1 cellular context compared by ENCODE assay signal in the genomic region with DNA sequence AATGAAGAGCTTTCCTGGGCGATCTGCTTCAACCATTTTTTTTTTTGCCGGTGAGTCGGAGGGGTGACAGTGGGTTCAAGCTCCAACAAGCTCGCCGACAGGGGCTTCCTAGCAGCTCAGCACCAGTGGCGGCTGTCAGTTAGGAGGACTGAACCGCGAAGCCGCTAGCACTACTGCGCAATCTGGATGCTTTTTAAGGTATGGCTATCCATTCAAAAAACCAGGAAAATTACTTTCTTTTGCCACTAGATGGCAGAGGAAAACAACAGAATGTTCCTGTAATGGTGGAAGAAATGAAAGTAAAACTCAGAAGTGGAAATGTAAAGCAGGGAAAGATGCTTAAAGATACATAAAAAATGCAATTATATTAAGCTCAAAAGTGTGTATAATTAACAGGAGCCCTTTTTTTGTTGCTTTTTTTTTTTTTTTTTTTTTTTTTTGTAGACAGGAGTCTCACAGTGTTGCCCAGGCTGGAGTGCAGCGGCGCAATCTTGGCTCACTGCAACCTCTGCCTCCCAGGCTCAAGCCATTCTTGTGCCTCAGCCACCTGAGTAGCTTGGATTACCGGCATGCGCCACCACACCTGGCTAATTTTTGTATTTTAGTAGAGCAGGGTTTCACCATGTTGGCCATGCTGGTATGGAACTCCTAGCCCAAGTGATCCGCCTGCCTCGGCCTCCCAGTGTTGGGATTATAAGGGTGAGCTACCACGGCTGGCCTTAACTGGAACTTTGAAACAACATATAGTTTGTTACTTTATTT.
TF ChIP-seq lines count a peak whose summit lies in the region.

No MANE protein-coding gene starts in this region.

TF ChIP-seq in GM12878, 131 proteins besides CTCF, POLR2A, EP300 and RAD21:
- TF ChIP-seq, protein P1, sequence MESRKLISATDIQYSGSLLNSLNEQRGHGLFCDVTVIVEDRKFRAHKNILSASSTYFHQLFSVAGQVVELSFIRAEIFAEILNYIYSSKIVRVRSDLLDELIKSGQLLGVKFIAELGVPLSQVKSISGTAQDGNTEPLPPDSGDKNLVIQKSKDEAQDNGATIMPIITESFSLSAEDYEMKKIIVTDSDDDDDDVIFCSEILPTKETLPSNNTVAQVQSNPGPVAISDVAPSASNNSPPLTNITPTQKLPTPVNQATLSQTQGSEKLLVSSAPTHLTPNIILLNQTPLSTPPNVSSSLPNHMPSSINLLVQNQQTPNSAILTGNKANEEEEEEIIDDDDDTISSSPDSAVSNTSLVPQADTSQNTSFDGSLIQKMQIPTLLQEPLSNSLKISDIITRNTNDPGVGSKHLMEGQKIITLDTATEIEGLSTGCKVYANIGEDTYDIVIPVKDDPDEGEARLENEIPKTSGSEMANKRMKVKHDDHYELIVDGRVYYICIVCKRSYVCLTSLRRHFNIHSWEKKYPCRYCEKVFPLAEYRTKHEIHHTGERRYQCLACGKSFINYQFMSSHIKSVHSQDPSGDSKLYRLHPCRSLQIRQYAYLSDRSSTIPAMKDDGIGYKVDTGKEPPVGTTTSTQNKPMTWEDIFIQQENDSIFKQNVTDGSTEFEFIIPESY (IDR thresholded peaks at IDR 0.05): peak; percentile 96
- peak; percentile 55; the same call in 1 of the 2 replicates for TF ChIP-seq YY1 (IDR thresholded peaks at IDR 0.05; ENCODE audit: low read depth, low read length)
- TF ChIP-seq, protein P2, sequence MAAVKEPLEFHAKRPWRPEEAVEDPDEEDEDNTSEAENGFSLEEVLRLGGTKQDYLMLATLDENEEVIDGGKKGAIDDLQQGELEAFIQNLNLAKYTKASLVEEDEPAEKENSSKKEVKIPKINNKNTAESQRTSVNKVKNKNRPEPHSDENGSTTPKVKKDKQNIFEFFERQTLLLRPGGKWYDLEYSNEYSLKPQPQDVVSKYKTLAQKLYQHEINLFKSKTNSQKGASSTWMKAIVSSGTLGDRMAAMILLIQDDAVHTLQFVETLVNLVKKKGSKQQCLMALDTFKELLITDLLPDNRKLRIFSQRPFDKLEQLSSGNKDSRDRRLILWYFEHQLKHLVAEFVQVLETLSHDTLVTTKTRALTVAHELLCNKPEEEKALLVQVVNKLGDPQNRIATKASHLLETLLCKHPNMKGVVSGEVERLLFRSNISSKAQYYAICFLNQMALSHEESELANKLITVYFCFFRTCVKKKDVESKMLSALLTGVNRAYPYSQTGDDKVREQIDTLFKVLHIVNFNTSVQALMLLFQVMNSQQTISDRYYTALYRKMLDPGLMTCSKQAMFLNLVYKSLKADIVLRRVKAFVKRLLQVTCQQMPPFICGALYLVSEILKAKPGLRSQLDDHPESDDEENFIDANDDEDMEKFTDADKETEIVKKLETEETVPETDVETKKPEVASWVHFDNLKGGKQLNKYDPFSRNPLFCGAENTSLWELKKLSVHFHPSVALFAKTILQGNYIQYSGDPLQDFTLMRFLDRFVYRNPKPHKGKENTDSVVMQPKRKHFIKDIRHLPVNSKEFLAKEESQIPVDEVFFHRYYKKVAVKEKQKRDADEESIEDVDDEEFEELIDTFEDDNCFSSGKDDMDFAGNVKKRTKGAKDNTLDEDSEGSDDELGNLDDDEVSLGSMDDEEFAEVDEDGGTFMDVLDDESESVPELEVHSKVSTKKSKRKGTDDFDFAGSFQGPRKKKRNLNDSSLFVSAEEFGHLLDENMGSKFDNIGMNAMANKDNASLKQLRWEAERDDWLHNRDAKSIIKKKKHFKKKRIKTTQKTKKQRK (IDR thresholded peaks at IDR 0.05; ENCODE audit: low read depth, low read length): no peak
